In genomic region chr5:125826214-125826613, GRCh38 we compare ENCODE assay signal across 18 cellular contexts.
DNase-seq lines count a peak whose midpoint lies in the region; ATAC-seq and TF ChIP-seq lines count a peak whose summit lies in the region.
"Had no signal": no experiment of that assay in that cellular context is flagged by ENCODE, and none has a peak within 500 bp of the region (broad histone marks: within the 10 kb centered on the region; RNA-seq: fewer than 3 reads in every experiment).

No MANE protein-coding gene starts in this region.

- DNase-seq in GM13977 (ENCODE audit: low spot score) (no peak), chondrocyte (ENCODE audit: low spot score) (no peak), mesendoderm (peak; percentile 53), UCSD-AML1 (lab: John Stamatoyannopoulos, UW; ENCODE audit: unreplicated experiment) (no peak), MG63 (no peak)
- DNase-seq: 8988T; AML-193; CD4-positive, CD25-positive, alpha-beta regulatory T cell; DMS53; GOT3; HCEC 1CT; KG1 had no signal

- no peak overlapping the region for H2BK120ac ChIP-seq in mesendoderm (ENCODE audit: low read depth, low read length)

- no peak overlapping the region for H4K8ac ChIP-seq in mesendoderm (ENCODE audit: low read depth, low read length)

- peak; percentile 8; the same call in 1 of the 2 replicates for TF ChIP-seq RAD21 in Ishikawa (IDR thresholded peaks at IDR 0.05; ENCODE audit: low read depth)

- no peak overlapping the region for H3K4ac ChIP-seq in mesendoderm (ENCODE audit: low read depth, low read length)

- H3K79me1 ChIP-seq in mesendoderm (ENCODE audit: low read length) = no peaks in the 10 kb centered on the region

- H4K5ac ChIP-seq in mesendoderm (ENCODE audit: low read length) = peak overlapping the region; percentile 18

- no peak overlapping the region for H3K23ac ChIP-seq in mesendoderm (ENCODE audit: low read length)

- no peak overlapping the region for H2BK15ac ChIP-seq in mesendoderm (replicated peaks; ENCODE audit: low read depth)

- H3K9me3 Mint-ChIP-seq in chondrocyte (ENCODE audit: low read depth) = peaks cover 5% of the 10 kb centered on the region

- no peak overlapping the region for H2BK5ac ChIP-seq in mesendoderm (ENCODE audit: low read length)

- ATAC-seq in HG03175 (IDR thresholded peaks at IDR 0.05; ENCODE audit: unreplicated experiment) = no peak
- no peak for ATAC-seq in HG03095 (IDR thresholded peaks at IDR 0.05; ENCODE audit: unreplicated experiment)
- ATAC-seq: GM12878 had no signal

- TF ChIP-seq EP300 in Ishikawa (IDR thresholded peaks at IDR 0.05; ENCODE audit: borderline replicate concordance) = no peak

- H3K27me3 ChIP-seq in mesendoderm (ENCODE audit: insufficient read depth, low read length, poor library complexity) (no peaks in the 10 kb centered on the region), MG63 (no peaks in the 10 kb centered on the region)
- H3K27me3 ChIP-seq: BLaER1 treated with 17β-estradiol and CSF1 and Interleukin-3, amounts not matched to agents 10 nM and 100 nM had no signal

- no peak overlapping the region for H3K4me2 ChIP-seq in mesendoderm (ENCODE audit: low read length)
- H3K4me2 ChIP-seq: BLaER1 treated with 17β-estradiol and CSF1 and Interleukin-3, amounts not matched to agents 10 nM and 100 nM had no signal

- H3K4me3 Mint-ChIP-seq in chondrocyte (ENCODE audit: unreplicated experiment) = no peak overlapping the region
- H3K4me3 Mint-ChIP-seq: CD4-positive, CD25-positive, alpha-beta regulatory T cell had no signal

- no peaks in the 10 kb centered on the region for H3K79me2 ChIP-seq in mesendoderm (ENCODE audit: control insufficient read depth, insufficient read depth, low read length)

- H3K36me3 Mint-ChIP-seq in chondrocyte (ENCODE audit: low read depth) = peaks cover 2% of the 10 kb centered on the region
- H3K36me3 Mint-ChIP-seq: CD4-positive, CD25-positive, alpha-beta regulatory T cell had no signal

- TF ChIP-seq CTCF in GM13977 (IDR thresholded peaks at IDR 0.05; ENCODE audit: extremely low read depth, insufficient read depth, missing control alignments) (peak; percentile 6), chondrocyte (IDR thresholded peaks at IDR 0.05) (peak; percentile 46)

- H3K56ac ChIP-seq in mesendoderm (ENCODE audit: low read length) = no peak overlapping the region

- H3K36me3 ChIP-seq in mesendoderm (ENCODE audit: control insufficient read depth, insufficient read depth, low read length) = no peaks in the 10 kb centered on the region
- H3K36me3 ChIP-seq in MG63 = no peaks in the 10 kb centered on the region
- H3K36me3 ChIP-seq: BLaER1 treated with 17β-estradiol and CSF1 and Interleukin-3, amounts not matched to agents 10 nM and 100 nM had no signal

- H3K4me1 ChIP-seq in mesendoderm (ENCODE audit: control insufficient read depth, low read depth, low read length) = no peaks in the 10 kb centered on the region
- H3K4me1 ChIP-seq: BLaER1 treated with 17β-estradiol and CSF1 and Interleukin-3, amounts not matched to agents 10 nM and 100 nM had no signal

- no peak overlapping the region for H3K27ac Mint-ChIP-seq in chondrocyte (ENCODE audit: unreplicated experiment)

- H3K27me3 Mint-ChIP-seq in chondrocyte (ENCODE audit: low read depth) = no peaks in the 10 kb centered on the region
- H3K27me3 Mint-ChIP-seq: CD4-positive, CD25-positive, alpha-beta regulatory T cell had no signal

- in situ Hi-C loops in GM13977 (cut with MboI; ENCODE audit: low pct_unique_long_range_greater_than_20kb, low sequenced_read_pairs, unreplicated experiment) = no loop called here

- H2AK5ac ChIP-seq in mesendoderm (ENCODE audit: low read length) = no peak overlapping the region

- H3K9me3 ChIP-seq in MG63 = no peaks in the 10 kb centered on the region; the same call in 1 of the 2 replicates

- H3K4me3 ChIP-seq in mesendoderm (ENCODE audit: low read length) (no peak overlapping the region), MG63 (no peak overlapping the region)
- H3K4me3 ChIP-seq: BLaER1 treated with 17β-estradiol and CSF1 and Interleukin-3, amounts not matched to agents 10 nM and 100 nM; GM12878 had no signal

- no peak overlapping the region for H3K9ac ChIP-seq in mesendoderm (ENCODE audit: low read length)
- H3K9ac ChIP-seq: BLaER1 treated with 17β-estradiol and CSF1 and Interleukin-3, amounts not matched to agents 10 nM and 100 nM had no signal

- no peak overlapping the region for H3K18ac ChIP-seq in mesendoderm (ENCODE audit: low read length)

- H3K27ac ChIP-seq in mesendoderm (ENCODE audit: low read depth, low read length) = no peak overlapping the region
- H3K27ac ChIP-seq: BLaER1 treated with 17β-estradiol and CSF1 and Interleukin-3, amounts not matched to agents 10 nM and 100 nM; HL-60 had no signal

- no peaks in the 10 kb centered on the region for H3K4me1 Mint-ChIP-seq in chondrocyte (ENCODE audit: low read depth)
- H3K4me1 Mint-ChIP-seq: CD4-positive, CD25-positive, alpha-beta regulatory T cell had no signal

TF ChIP-seq in Ishikawa, 13 proteins besides CTCF, POLR2A, EP300 and RAD21:
- TF ChIP-seq CEBPB (IDR thresholded peaks at IDR 0.05) (no peak), TCF12 (IDR thresholded peaks at IDR 0.05; ENCODE audit: low read depth) (no peak), TEAD4 (IDR thresholded peaks at IDR 0.05) (no peak), FOXM1 (IDR thresholded peaks at IDR 0.05; ENCODE audit: borderline replicate concordance, low read depth) (no peak), MAX (IDR thresholded peaks at IDR 0.05) (no peak), USF1 (IDR thresholded peaks at IDR 0.05) (no peak)
TF ChIP-seq in Ishikawa: peak in this region for 0.
